In genomic region chr19:58330458-58330857, GRCh38 we compare ENCODE assay signal across 12 cellular contexts. TPM values are rescaled to one million over a fixed set of nuclear protein-coding genes. Genes with fewer than 3 reads are reported as not detected.
DNase-seq lines count a peak whose midpoint lies in the region; ATAC-seq and TF ChIP-seq lines count a peak whose summit lies in the region.
"Had no signal": no experiment of that assay in that cellular context is flagged by ENCODE, and none has a peak within 500 bp of the region (broad histone marks: within the 10 kb centered on the region; RNA-seq: fewer than 3 reads in every experiment).

No MANE protein-coding gene starts in this region.

- H3K9me3 ChIP-seq in CD4-positive, alpha-beta T cell (ENCODE audit: control insufficient read depth, low read length), result no peaks in the 10 kb centered on the region
- H3K9me3 ChIP-seq in Panc1 (ENCODE audit: control insufficient read depth, insufficient read depth, low read depth, low read length) (no peaks in the 10 kb centered on the region), neuronal stem cell (replicated peaks in 1 of 2; ENCODE audit: control insufficient read depth in 2 of 2, insufficient read depth in 1 of 2, low read depth in 1 of 2, low read length in 2 of 2) (no peaks in the 10 kb centered on the region)
- H3K9me3 ChIP-seq: right atrium auricular region had no signal

- no peak overlapping the region for H2BK12ac ChIP-seq in neuronal stem cell (ENCODE audit: low read length)

- H3K9ac ChIP-seq in mesendoderm (ENCODE audit: low read length), result no peak overlapping the region
- H3K9ac ChIP-seq in neuronal stem cell (ENCODE audit: low read depth, low read length, poor library complexity), result no peak overlapping the region

- H2BK5ac ChIP-seq in mesendoderm (ENCODE audit: low read length), result no peak overlapping the region
- H2BK5ac ChIP-seq in neuronal stem cell (ENCODE audit: low read length), result no peak overlapping the region

- H3K4me3 Mint-ChIP-seq in CD4-positive, alpha-beta T cell, result peak overlapping the region; percentile 30
- H3K4me3 Mint-ChIP-seq in mesothelial cell of epicardium, result no peak overlapping the region
- H3K4me3 Mint-ChIP-seq: B cell; central memory CD8-positive, alpha-beta T cell had no signal

- TF ChIP-seq CTCF in CD4-positive, alpha-beta T cell (IDR thresholded peaks at IDR 0.05), result no peak
- TF ChIP-seq CTCF in Panc1 (IDR thresholded peaks at IDR 0.05) (no peak), epithelial cell of esophagus (IDR thresholded peaks at IDR 0.05; ENCODE audit: insufficient read depth, low read depth, low read length, missing control alignments) (no peak), mesothelial cell of epicardium (IDR thresholded peaks at IDR 0.05; ENCODE audit: unreplicated experiment) (no peak)

- no peak overlapping the region for H3K4ac ChIP-seq in mesendoderm (ENCODE audit: low read depth, low read length)
- H3K4ac ChIP-seq in neuronal stem cell (ENCODE audit: low read length), result no peak overlapping the region

- H3K4me1 Mint-ChIP-seq in CD4-positive, alpha-beta T cell (ENCODE audit: low read depth), result peaks cover 4% of the 10 kb centered on the region
- peaks cover 2% of the 10 kb centered on the region for H3K4me1 Mint-ChIP-seq in mesothelial cell of epicardium
- H3K4me1 Mint-ChIP-seq: B cell had no signal

- H3K9me3 Mint-ChIP-seq in CD4-positive, alpha-beta T cell, result no peaks in the 10 kb centered on the region
- H3K9me3 Mint-ChIP-seq in mesothelial cell of epicardium, result no peaks in the 10 kb centered on the region
- H3K9me3 Mint-ChIP-seq: central memory CD8-positive, alpha-beta T cell had no signal

- H2BK15ac ChIP-seq in mesendoderm (replicated peaks; ENCODE audit: low read depth) (no peak overlapping the region), neuronal stem cell (ENCODE audit: low read length) (no peak overlapping the region)

- no peak overlapping the region for H4K8ac ChIP-seq in mesendoderm (ENCODE audit: low read depth, low read length)
- no peak overlapping the region for H4K8ac ChIP-seq in neuronal stem cell (ENCODE audit: low read depth, low read length)

- in situ Hi-C loops in Panc1 (cut with HindIII; ENCODE audit: low pct_unique_long_range_greater_than_20kb, low sequenced_read_pairs), result no loop called here

- H3K36me3 ChIP-seq in Panc1 (ENCODE audit: control insufficient read depth, insufficient read depth, low read length), result no peaks in the 10 kb centered on the region; the same call in 1 of the 2 replicates
- no peaks in the 10 kb centered on the region for H3K36me3 ChIP-seq in mesendoderm (ENCODE audit: control insufficient read depth, insufficient read depth, low read length)
- peaks cover 3 to 10% of the 10 kb centered on the region in 2 donors for H3K36me3 ChIP-seq in neuronal stem cell (replicated peaks in 1 of 2; ENCODE audit: control insufficient read depth in 2 of 2, insufficient read depth in 2 of 2, low read length in 2 of 2)

- peaks cover 14% of the 10 kb centered on the region for H3K36me3 Mint-ChIP-seq in CD4-positive, alpha-beta T cell (ENCODE audit: low read depth)
- H3K36me3 Mint-ChIP-seq in mesothelial cell of epicardium, result peaks cover 5% of the 10 kb centered on the region

- no peak overlapping the region for H3K14ac ChIP-seq in neuronal stem cell (ENCODE audit: low read length)

- no peak overlapping the region for H3K27ac ChIP-seq in CD4-positive, alpha-beta T cell (ENCODE audit: low read depth, low read length)
- H3K27ac ChIP-seq in Panc1 (ENCODE audit: low read length) (no peak overlapping the region), mesendoderm (ENCODE audit: low read depth, low read length) (no peak overlapping the region), neuronal stem cell (replicated peaks; ENCODE audit: low read length) (no peak overlapping the region)
- H3K27ac ChIP-seq: right atrium auricular region had no signal

- ATAC-seq in CD4-positive, alpha-beta T cell (ENCODE audit: poor library complexity), result no peak
- no peak for ATAC-seq in Panc1

- no peak overlapping the region for H2AFZ ChIP-seq in neuronal stem cell (ENCODE audit: low read length)

- H3K4me2 ChIP-seq in mesendoderm (ENCODE audit: low read length) (no peak overlapping the region), neuronal stem cell (ENCODE audit: insufficient read depth, low read length, poor library complexity, severe bottlenecking) (no peak overlapping the region)

- DNase-seq in CD4-positive, alpha-beta T cell, result no peak
- peak; percentile 75 for DNase-seq in Panc1 (ENCODE audit: low read depth, low spot score)
- peak; percentile 78 for DNase-seq in epithelial cell of esophagus (ENCODE audit: low read depth)
- peak; percentile 50 for DNase-seq in mesendoderm
- DNase-seq in mesothelial cell of epicardium (ENCODE audit: low spot score in 2 of 2, unreplicated experiment in 2 of 2), result no peak
- DNase-seq in NCI-H1417 treated with DMSO at 0.1 percent for 48 hours (lab: John Stamatoyannopoulos, UW), result no peak
- no peak for DNase-seq in neuronal stem cell (ENCODE audit: low spot score)
- no peak for DNase-seq in NCI-H2081 (lab: John Stamatoyannopoulos, UW)
- DNase-seq: kidney had no signal

- no peaks in the 10 kb centered on the region for H3K27me3 Mint-ChIP-seq in CD4-positive, alpha-beta T cell
- H3K27me3 Mint-ChIP-seq in mesothelial cell of epicardium (ENCODE audit: low read depth), result no peaks in the 10 kb centered on the region
- H3K27me3 Mint-ChIP-seq: B cell; central memory CD8-positive, alpha-beta T cell had no signal

- no peaks in the 10 kb centered on the region for H3K27me3 ChIP-seq in CD4-positive, alpha-beta T cell (ENCODE audit: control insufficient read depth, insufficient read depth, low read length)
- H3K27me3 ChIP-seq in Panc1 (ENCODE audit: control insufficient read depth, insufficient read depth, low read length), result no peaks in the 10 kb centered on the region
- H3K27me3 ChIP-seq in mesendoderm (ENCODE audit: insufficient read depth, low read length, poor library complexity), result no peaks in the 10 kb centered on the region
- no peaks in the 10 kb centered on the region for H3K27me3 ChIP-seq in neuronal stem cell (ENCODE audit: control insufficient read depth in 3 of 3, insufficient read depth in 3 of 3, low read depth in 1 of 3, low read length in 3 of 3)
- H3K27me3 ChIP-seq: right atrium auricular region had no signal

- H3K56ac ChIP-seq in mesendoderm (ENCODE audit: low read length), result no peak overlapping the region

- H3K79me1 ChIP-seq in mesendoderm (ENCODE audit: low read length) (peaks cover 11% of the 10 kb centered on the region), neuronal stem cell (ENCODE audit: low read depth, low read length) (peaks cover 3% of the 10 kb centered on the region)

- CTCF ChIA-PET in CD4-positive, alpha-beta T cell (lab: Charles Lee), result interaction anchor here (0.5 kb wide), 1 partner anchor 336 kb away, joined by 3 read pairs; no protein-coding TSS in a partner anchor
- CTCF ChIA-PET in Panc1 (lab: Charles Lee), result no interaction called here

- H3K79me2 ChIP-seq in mesendoderm (ENCODE audit: control insufficient read depth, insufficient read depth, low read length), result peaks cover 5% of the 10 kb centered on the region

- no TSS peak for BruUV-seq in Panc1 (replicated peaks; lab: Mats Ljungman, UMichigan)

- no peak overlapping the region for H4K91ac ChIP-seq in neuronal stem cell (ENCODE audit: low read depth, low read length, poor library complexity)

- H3K4me3 ChIP-seq in Panc1 (ENCODE audit: low read depth in 2 of 2, low read length in 2 of 2) (no peak overlapping the region), epithelial cell of esophagus (ENCODE audit: low read length) (no peak overlapping the region), mesendoderm (ENCODE audit: low read length) (no peak overlapping the region), neuronal stem cell (ENCODE audit: low read length in 2 of 2) (no peak overlapping the region)
- H3K4me3 ChIP-seq: right atrium auricular region had no signal

- H3K27ac Mint-ChIP-seq in CD4-positive, alpha-beta T cell, result no peak overlapping the region
- H3K27ac Mint-ChIP-seq in mesothelial cell of epicardium, result no peak overlapping the region
- H3K27ac Mint-ChIP-seq: B cell had no signal

- POLR2A ChIA-PET in CD4-positive, alpha-beta T cell (lab: Charles Lee), result interaction anchor here (0.8 kb wide), 1 partner anchor 189 kb away, joined by 3 read pairs; the partner anchor contains the start of gene ZBTB45
- POLR2A ChIA-PET in Panc1 (lab: Charles Lee), result interaction anchor here (0.8 kb wide), 1 partner anchor 33 kb away, joined by 4 read pairs; no protein-coding TSS in a partner anchor

- no peak overlapping the region for H2AK5ac ChIP-seq in mesendoderm (ENCODE audit: low read length)
- no peak overlapping the region for H2AK5ac ChIP-seq in neuronal stem cell (ENCODE audit: low read depth, low read length)

- no peak overlapping the region for H3K23ac ChIP-seq in mesendoderm (ENCODE audit: low read length)
- no peak overlapping the region for H3K23ac ChIP-seq in neuronal stem cell (ENCODE audit: low read depth, low read length, poor library complexity)

- no CpG with 5 or more reads among the region's 4 CpGs for WGBS in mesendoderm (ENCODE audit: extremely low coverage, insufficient coverage, low lambda C conversion rate)
- no CpG with 5 or more reads among the region's 4 CpGs for WGBS in neuronal stem cell (ENCODE audit: extremely low coverage in 2 of 2, insufficient read length in 2 of 2, insufficient replicate concordance in 1 of 2), 2 donors

- intact Hi-C loops in CD4-positive, alpha-beta T cell (cut with DNase I, micrococcal nuclease), result no loop called here
- intact Hi-C loops in Panc1 (cut with micrococcal nuclease; ENCODE audit: unreplicated experiment), result no loop called here

- no peak overlapping the region for H4K5ac ChIP-seq in mesendoderm (ENCODE audit: low read length)

- H3K18ac ChIP-seq in mesendoderm (ENCODE audit: low read length), result no peak overlapping the region
- H3K18ac ChIP-seq in neuronal stem cell (ENCODE audit: low read length), result no peak overlapping the region

- H2BK120ac ChIP-seq in mesendoderm (ENCODE audit: low read depth, low read length) (no peak overlapping the region), neuronal stem cell (ENCODE audit: low read depth, low read length) (no peak overlapping the region)

- H3K4me1 ChIP-seq in Panc1 (ENCODE audit: control insufficient read depth, insufficient read depth, low read length) (peaks cover 23% of the 10 kb centered on the region), mesendoderm (ENCODE audit: control insufficient read depth, low read depth, low read length) (no peaks in the 10 kb centered on the region), neuronal stem cell (ENCODE audit: control insufficient read depth in 2 of 2, insufficient read depth in 1 of 2, low read depth in 1 of 2, low read length in 2 of 2) (peaks cover 4 to 8% of the 10 kb centered on the region in 2 donors)

RNA-seq across cellular contexts. Expression of gene ZSCAN22, which starts 3.7 kb away (rescaled TPM):
- total RNA-seq in CD4-positive, alpha-beta T cell, result under 1 TPM; 0.77 to 0.81 TPM
- total RNA-seq in Panc1 (2021; ENCODE audit: unreplicated experiment), result 6.6 TPM
- 3.2 TPM for polyA plus RNA-seq in Panc1 (2012; ENCODE audit: insufficient read length)
- polyA plus RNA-seq in mesendoderm (2013, experiment 1 of 2), result 1.9 TPM
- polyA plus RNA-seq in mesendoderm (2013, experiment 2 of 2), result 1.7 TPM
- total RNA-seq in mesothelial cell of epicardium, result 3.6 to 3.8 TPM (median 3.7 TPM) in 3 replicates
- polyA plus RNA-seq in neuronal stem cell (2013, experiment 1 of 2), result 1.8 TPM
- polyA plus RNA-seq in neuronal stem cell (2013, experiment 2 of 2), result 1.8 TPM

RNA-seq across cellular contexts. Expression of gene A1BG, which starts 22.8 kb away (rescaled TPM):
- 1 to 10 TPM; 7.6 to 8.4 TPM for total RNA-seq in CD4-positive, alpha-beta T cell
- total RNA-seq in Panc1 (2021; ENCODE audit: unreplicated experiment), result 47.4 TPM
- polyA plus RNA-seq in Panc1 (2012; ENCODE audit: insufficient read length), result 114 TPM
- 13.5 TPM for polyA plus RNA-seq in mesendoderm (2013, experiment 1 of 2)
- polyA plus RNA-seq in mesendoderm (2013, experiment 2 of 2), result 11.7 TPM
- 12.3 to 15.5 TPM (median 13.1 TPM) in 3 replicates for total RNA-seq in mesothelial cell of epicardium
- 35.9 TPM for polyA plus RNA-seq in neuronal stem cell (2013, experiment 1 of 2)
- 29.4 TPM for polyA plus RNA-seq in neuronal stem cell (2013, experiment 2 of 2)

RNA-seq across cellular contexts. Expression of gene ERVK3-1, which starts 25.3 kb away (rescaled TPM):
- 100 to 1,000 TPM; 150 to 153 TPM for total RNA-seq in CD4-positive, alpha-beta T cell
- 84.0 TPM for total RNA-seq in Panc1 (2021; ENCODE audit: unreplicated experiment)
- polyA plus RNA-seq in Panc1 (2012; ENCODE audit: insufficient read length), result 93.9 TPM
- 56.1 TPM for polyA plus RNA-seq in mesendoderm (2013, experiment 1 of 2)
- polyA plus RNA-seq in mesendoderm (2013, experiment 2 of 2), result 56.2 TPM
- 31.9 to 38.6 TPM (median 35.8 TPM) in 3 replicates for total RNA-seq in mesothelial cell of epicardium
- 33.2 TPM for polyA plus RNA-seq in neuronal stem cell (2013, experiment 1 of 2)
- 32.1 TPM for polyA plus RNA-seq in neuronal stem cell (2013, experiment 2 of 2)

RNA-seq across cellular contexts. Expression of gene ZNF497, which starts 32.1 kb away (rescaled TPM):
- total RNA-seq in CD4-positive, alpha-beta T cell, result under 1 TPM; 0.28 to 0.55 TPM
- total RNA-seq in Panc1 (2021; ENCODE audit: unreplicated experiment), result 1.9 TPM
- polyA plus RNA-seq in Panc1 (2012; ENCODE audit: insufficient read length), result 4.0 TPM
- 0.46 TPM for polyA plus RNA-seq in mesendoderm (2013, experiment 1 of 2)
- polyA plus RNA-seq in mesendoderm (2013, experiment 2 of 2), result 0.49 TPM
- 6.6 to 7.6 TPM (median 6.9 TPM) in 3 replicates for total RNA-seq in mesothelial cell of epicardium
- polyA plus RNA-seq in neuronal stem cell (2013, experiment 1 of 2), result 2.1 TPM
- polyA plus RNA-seq in neuronal stem cell (2013, experiment 2 of 2), result 2.1 TPM

RNA-seq across cellular contexts. Expression of gene ZNF837, which starts 50.4 kb away (rescaled TPM):
- total RNA-seq in CD4-positive, alpha-beta T cell, result 1 to 10 TPM in 1 of 2 experiments, under 1 TPM in 1; 0.71 to 1.0 TPM
- total RNA-seq in Panc1 (2021; ENCODE audit: unreplicated experiment), result 1.6 TPM
- 3.7 TPM for polyA plus RNA-seq in Panc1 (2012; ENCODE audit: insufficient read length)
- 1.7 TPM for polyA plus RNA-seq in mesendoderm (2013, experiment 1 of 2)
- polyA plus RNA-seq in mesendoderm (2013, experiment 2 of 2), result 1.8 TPM
- total RNA-seq in mesothelial cell of epicardium, result 3.1 to 4.2 TPM (median 3.9 TPM) in 3 replicates
- 3.1 TPM for polyA plus RNA-seq in neuronal stem cell (2013, experiment 1 of 2)
- polyA plus RNA-seq in neuronal stem cell (2013, experiment 2 of 2), result 3.2 TPM

Comparison
In these comparisons a context has a peak if more than half of its experiments do, and no peak if none do; other contexts are left out.
1. DNase-seq: peak in Panc1 (single experiment), epithelial cell of esophagus (single experiment) and mesendoderm (single experiment); none in CD4-positive, alpha-beta T cell (0 of 10), mesothelial cell of epicardium (0 of 2), NCI-H1417 treated with DMSO at 0.1 percent for 48 hours (single experiment), neuronal stem cell (single experiment) and NCI-H2081 (0 of 2).